In genomic region chr12:8698830-8699330, GRCh38 we compare ENCODE assay signal across 9 cellular contexts. TPM values are rescaled to one million over a fixed set of nuclear protein-coding genes. Genes with fewer than 3 reads are reported as not detected.
DNase-seq lines count a peak whose midpoint lies in the region; ATAC-seq and TF ChIP-seq lines count a peak whose summit lies in the region.
"Had no signal": no experiment of that assay in that cellular context is flagged by ENCODE, and none has a peak within 500 bp of the region (broad histone marks: within the 10 kb centered on the region; RNA-seq: fewer than 3 reads in every experiment).

No MANE protein-coding gene starts in this region.

- no peaks in the 10 kb centered on the region for H3K27me3 ChIP-seq in rectal smooth muscle tissue (ENCODE audit: control insufficient read depth, insufficient read depth, low read length)

- no peak overlapping the region for H3K9ac ChIP-seq in rectal smooth muscle tissue (ENCODE audit: low read length)

- DNase-seq in GM12864 (ENCODE audit: low read depth) (no peak), SW480 (ENCODE audit: low spot score) (peak; percentile 50), fibroblast of peridontal ligament (ENCODE audit: extremely low read depth) (peak; percentile 35), left lobe of liver (ENCODE audit: low spot score) (no peak), NCI-H2227 (lab: John Stamatoyannopoulos, UW; ENCODE audit: unreplicated experiment) (no peak)

- peak overlapping the region; percentile 97 for H3K27ac ChIP-seq in rectal smooth muscle tissue (ENCODE audit: low read depth, low read length)

- H3K4me3 ChIP-seq in GM12864 (ENCODE audit: low read depth, low read length) (peak overlapping the region; percentile 83), rectal smooth muscle tissue (ENCODE audit: low read length) (peak overlapping the region; percentile 93)

- ATAC-seq in left lobe of liver (no peak), GM21786 (IDR thresholded peaks at IDR 0.05; ENCODE audit: unreplicated experiment) (no peak), HG03342 (IDR thresholded peaks at IDR 0.05; ENCODE audit: unreplicated experiment) (no peak)

- peaks cover 16% of the 10 kb centered on the region for H3K4me1 ChIP-seq in rectal smooth muscle tissue (ENCODE audit: control insufficient read depth, insufficient read depth, low read length)

- no peak for TF ChIP-seq CTCF in GM12864 (IDR thresholded peaks at IDR 0.05; ENCODE audit: low read depth, low read length, missing control alignments)

- H3K36me3 ChIP-seq in rectal smooth muscle tissue (ENCODE audit: control insufficient read depth, insufficient read depth, low read length): no peaks in the 10 kb centered on the region

RNA-seq across cellular contexts. Expression of gene RIMKLB, which starts 1.1 kb away (rescaled TPM):
- 1.9 TPM for total RNA-seq in left lobe of liver

RNA-seq across cellular contexts. Expression of gene MFAP5, which starts 36.3 kb away (rescaled TPM):
- not detected for total RNA-seq in left lobe of liver
- total RNA-seq: dermis microvascular lymphatic vessel endothelial cell had no signal

Comparison
In these comparisons a context has a peak if more than half of its experiments do, and no peak if none do; other contexts are left out.
1. DNase-seq: peak in SW480 (single experiment) and fibroblast of peridontal ligament (single experiment); none in GM12864 (single experiment), left lobe of liver (single experiment) and NCI-H2227 (single experiment).